ENCODE assay signal across 2 cellular contexts in genomic region chr12:27148791-27149190, GRCh38.
TF ChIP-seq lines count a peak whose summit lies in the region.

No MANE protein-coding gene starts in this region.

TF ChIP-seq in GM23338, 12 proteins besides CTCF, POLR2A, EP300 and RAD21:
- no peak for TF ChIP-seq ZNF462 (CRISPR knock-in tag; IDR thresholded peaks at IDR 0.05)
- no peak for TF ChIP-seq REST (IDR thresholded peaks at IDR 0.05; ENCODE audit: unreplicated experiment)
- no peak for TF ChIP-seq POLR2AphosphoS5 (IDR thresholded peaks at IDR 0.05; ENCODE audit: low read depth)
- TF ChIP-seq ZNF331 (CRISPR knock-in tag; IDR thresholded peaks at IDR 0.05; ENCODE audit: low read depth), result no peak
- TF ChIP-seq EZH2 (IDR thresholded peaks at IDR 0.05; ENCODE audit: low read depth, unreplicated experiment), result no peak
- no peak for TF ChIP-seq CREB1 (CRISPR knock-in tag; IDR thresholded peaks at IDR 0.05; ENCODE audit: low read depth)
- TF ChIP-seq STAT1 (IDR thresholded peaks at IDR 0.05; ENCODE audit: unreplicated experiment), result no peak
- no peak for TF ChIP-seq EZH2phosphoT487 (IDR thresholded peaks at IDR 0.05; ENCODE audit: unreplicated experiment)
- TF ChIP-seq ZNF114 (CRISPR knock-in tag; IDR thresholded peaks at IDR 0.05), result no peak
- no peak for TF ChIP-seq ETS1 (IDR thresholded peaks at IDR 0.05)
- TF ChIP-seq NANOG (IDR thresholded peaks at IDR 0.05; ENCODE audit: borderline replicate concordance), result no peak
- TF ChIP-seq JUNB (IDR thresholded peaks at IDR 0.05; ENCODE audit: unreplicated experiment), result no peak

TF ChIP-seq in HepG2, 621 proteins besides CTCF, POLR2A, EP300 and RAD21:
- no peak for TF ChIP-seq ZNF451 (CRISPR knock-in tag; IDR thresholded peaks at IDR 0.05)
- no peak for TF ChIP-seq ATF7-NPFF (CRISPR knock-in tag; IDR thresholded peaks at IDR 0.05; ENCODE audit: low read depth)
- no peak for TF ChIP-seq HOXA5 (CRISPR knock-in tag; IDR thresholded peaks at IDR 0.05)
- TF ChIP-seq ZNF609 (CRISPR knock-in tag; IDR thresholded peaks at IDR 0.05; ENCODE audit: borderline replicate concordance), result no peak
- TF ChIP-seq MIER2 (CRISPR knock-in tag; IDR thresholded peaks at IDR 0.05), result no peak
- no peak for TF ChIP-seq ZNF615 (CRISPR knock-in tag; IDR thresholded peaks at IDR 0.05; ENCODE audit: borderline replicate concordance)
- TF ChIP-seq POLR2AphosphoS2 (IDR thresholded peaks at IDR 0.05; ENCODE audit: low read depth, low read length), result no peak
- no peak for TF ChIP-seq ZNF230 (CRISPR knock-in tag; IDR thresholded peaks at IDR 0.05)
- TF ChIP-seq FUBP1 (CRISPR knock-in tag; IDR thresholded peaks at IDR 0.05; ENCODE audit: borderline replicate concordance), result no peak
TF ChIP-seq in HepG2: peak in this region for 0.
